ENCODE assay signal across 23 cellular contexts in genomic region chr1:5953386-5953785, GRCh38.
"Had no signal": no experiment of that assay in that cellular context is flagged by ENCODE, and none has a peak within 500 bp of the region (broad histone marks: within the 10 kb centered on the region; RNA-seq: fewer than 3 reads in every experiment).

No MANE protein-coding gene starts in this region.

- H3K27me3 Mint-ChIP-seq: activated CD4-positive, alpha-beta memory T cell treated with anti-CD3 and anti-CD28 coated beads, Interleukin-2, amount 10 ng/mL, durations not matched to agents 7 days and 5 days; activated naive CD8-positive, alpha-beta T cell treated with anti-CD3 and anti-CD28 coated beads for 36 hours; T-cell had no signal

- H3K36me3 ChIP-seq: brain microvascular endothelial cell had no signal

- H3K4me3 Mint-ChIP-seq: activated CD4-positive, alpha-beta memory T cell treated with anti-CD3 and anti-CD28 coated beads, Interleukin-2, amount 10 ng/mL, durations not matched to agents 7 days and 5 days; activated naive CD8-positive, alpha-beta T cell treated with anti-CD3 and anti-CD28 coated beads for 36 hours; T-cell had no signal

- H3K27me3 ChIP-seq: brain microvascular endothelial cell had no signal

- ATAC-seq: Panc1, Right ventricle myocardium inferior, T-cell had no signal

- DNase-seq: activated CD4-positive, alpha-beta memory T cell treated with anti-CD3 and anti-CD28 coated beads, Interleukin-2, amount 10 ng/mL, durations not matched to agents 7 days and 5 days; activated CD4-positive, alpha-beta T cell treated with anti-CD3 and anti-CD28 coated beads, Interleukin-2, amount 50 U/mL, for 1 hour; activated CD4-positive, CD25-positive, alpha-beta regulatory T cell; activated naive CD4-positive, alpha-beta T cell treated with Interleukin-2 at 50 U/mL for 16 hours; activated naive CD8-positive, alpha-beta T cell treated with anti-CD3 and anti-CD28 coated beads for 36 hours; activated T-cell treated with anti-CD3 and anti-CD28 coated beads for 4 hours; brain microvascular endothelial cell; NCI-H1092; NCI-H1417 treated with DMSO at 0.1 percent for 48 hours; NCI-H1694; NCI-H2029; NCI-H345; NCI-H510A; NCI-H69; NK-92 treated with Interleukin-12 subunit alpha and Interleukin-12 subunit beta, amount 100 ng/mL, for 24 hours; OCI-M1; RPMI8226; T-cell had no signal

- H3K27ac Mint-ChIP-seq: activated CD4-positive, alpha-beta memory T cell treated with anti-CD3 and anti-CD28 coated beads, Interleukin-2, amount 10 ng/mL, durations not matched to agents 7 days and 5 days; activated naive CD8-positive, alpha-beta T cell treated with anti-CD3 and anti-CD28 coated beads for 36 hours; T-cell had no signal

- H3K4me3 ChIP-seq: SK-N-MC had no signal

- H3K27ac ChIP-seq: brain microvascular endothelial cell, KMS-11, SK-N-MC, VCaP had no signal

- H3K9me3 Mint-ChIP-seq: activated CD4-positive, alpha-beta memory T cell treated with anti-CD3 and anti-CD28 coated beads, Interleukin-2, amount 10 ng/mL, durations not matched to agents 7 days and 5 days; activated naive CD8-positive, alpha-beta T cell treated with anti-CD3 and anti-CD28 coated beads for 36 hours; T-cell had no signal
